8 cellular contexts compared by ENCODE assay signal in the genomic region with DNA sequence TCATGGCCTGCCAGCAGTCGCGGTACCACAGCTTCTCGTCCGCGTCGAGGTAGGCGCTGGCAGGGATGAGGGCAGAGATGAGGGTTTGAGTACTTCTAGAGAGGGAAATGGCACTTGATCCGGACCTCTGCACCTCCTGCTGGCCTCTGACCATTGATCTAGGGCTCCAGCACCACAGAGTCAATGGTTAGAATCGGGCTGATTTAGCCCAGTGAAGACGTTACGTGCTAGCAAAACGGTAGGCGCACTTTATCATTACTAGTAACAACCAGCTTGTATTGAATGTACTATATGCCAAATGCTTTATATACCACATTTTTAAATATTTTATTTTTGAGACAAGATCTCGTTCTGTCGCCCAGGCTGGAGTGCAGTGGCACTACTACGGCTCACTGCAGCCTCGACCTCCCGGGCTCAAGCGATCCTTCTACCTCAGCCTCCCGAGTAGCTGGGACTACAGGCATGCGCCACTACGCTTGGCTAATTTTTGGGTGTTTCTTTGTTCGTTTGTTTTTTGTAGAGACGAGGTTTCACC. TPM values are rescaled to one million over a fixed set of nuclear protein-coding genes. Genes with fewer than 3 reads are reported as not detected.
DNase-seq lines count a peak whose midpoint lies in the region; ATAC-seq lines count a peak whose summit lies in the region.

No MANE protein-coding gene starts in this region.

- ATAC-seq in activated CD4-positive, alpha-beta T cell treated with anti-CD3 and anti-CD28 coated beads for 36 hours: no peak
- no peak for ATAC-seq in GM21360 (IDR thresholded peaks at IDR 0.05; ENCODE audit: unreplicated experiment)

- POLR2A ChIA-PET in activated CD4-positive, alpha-beta T cell treated with anti-CD3 and anti-CD28 coated beads for 36 hours (lab: Charles Lee): interaction anchor here (0.6 to 2.5 kb wide), 15 partner anchors 9 to 430 kb away, joined by 3 to 13 read pairs (median 4); a partner anchor contains a TSS
- POLR2A ChIA-PET in activated CD4-positive, alpha-beta memory T cell treated with anti-CD3 and anti-CD28 coated beads, Interleukin-2, amount 10 ng/mL, durations not matched to agents 7 days and 5 days (lab: Charles Lee): interaction anchor here (0.8 to 2.2 kb wide), 19 partner anchors 9 to 504 kb away, joined by 3 to 15 read pairs (median 4); a partner anchor contains a TSS

- no peak for DNase-seq in activated CD4-positive, alpha-beta T cell treated with anti-CD3 and anti-CD28 coated beads for 36 hours
- no peak for DNase-seq in activated CD4-positive, alpha-beta T cell treated with anti-CD3 and anti-CD28 coated beads for 48 hours
- no peak for DNase-seq in activated CD4-positive, alpha-beta memory T cell treated with anti-CD3 and anti-CD28 coated beads, Interleukin-2, amount 10 ng/mL, durations not matched to agents 7 days and 5 days
- DNase-seq in substantia nigra (lab: John Stamatoyannopoulos, UW) (no peak), head of caudate nucleus (no peak), activated gamma-delta T cell (lab: John Stamatoyannopoulos, UW) (no peak)

- no peaks in the 10 kb centered on the region for H3K9me3 Mint-ChIP-seq in activated CD4-positive, alpha-beta T cell treated with anti-CD3 and anti-CD28 coated beads for 36 hours (ENCODE audit: low read depth)
- no peaks in the 10 kb centered on the region for H3K9me3 Mint-ChIP-seq in activated CD4-positive, alpha-beta memory T cell treated with anti-CD3 and anti-CD28 coated beads, Interleukin-2, amount 10 ng/mL, durations not matched to agents 7 days and 5 days

- CTCF ChIA-PET in activated CD4-positive, alpha-beta T cell treated with anti-CD3 and anti-CD28 coated beads for 36 hours (lab: Charles Lee): interaction anchor here (0.5 to 2.3 kb wide), 13 partner anchors 9 to 286 kb away, joined by 3 to 28 read pairs (median 4); a partner anchor contains a TSS
- CTCF ChIA-PET in activated CD4-positive, alpha-beta memory T cell treated with anti-CD3 and anti-CD28 coated beads, Interleukin-2, amount 10 ng/mL, durations not matched to agents 7 days and 5 days (lab: Charles Lee): interaction anchor here (0.7 to 2.7 kb wide), 22 partner anchors 9 to 326 kb away, joined by 3 to 75 read pairs (median 4); a partner anchor contains a TSS

- H3K27ac ChIP-seq in substantia nigra (ENCODE audit: low read depth, low read length, poor library complexity, severe bottlenecking): peak overlapping the region; percentile 75

- peak overlapping the region; percentile 91 for H3K4me3 Mint-ChIP-seq in activated CD4-positive, alpha-beta T cell treated with anti-CD3 and anti-CD28 coated beads for 36 hours
- peak overlapping the region; percentile 90 for H3K4me3 Mint-ChIP-seq in activated CD4-positive, alpha-beta memory T cell treated with anti-CD3 and anti-CD28 coated beads, Interleukin-2, amount 10 ng/mL, durations not matched to agents 7 days and 5 days

- H3K9me3 ChIP-seq in iPS-18c (ENCODE audit: control insufficient read depth, insufficient read depth, low read length): no peaks in the 10 kb centered on the region

- peak overlapping the region; percentile 91 for H3K27ac Mint-ChIP-seq in activated CD4-positive, alpha-beta T cell treated with anti-CD3 and anti-CD28 coated beads for 36 hours
- H3K27ac Mint-ChIP-seq in activated CD4-positive, alpha-beta memory T cell treated with anti-CD3 and anti-CD28 coated beads, Interleukin-2, amount 10 ng/mL, durations not matched to agents 7 days and 5 days: peak overlapping the region; percentile 86

- intact Hi-C loops in activated CD4-positive, alpha-beta T cell treated with anti-CD3 and anti-CD28 coated beads for 36 hours (cut with DNase I, micrococcal nuclease): loop anchor here (1.0 to 10.0 kb wide), 5 partner anchors 161 to 504 kb away; a partner anchor contains a TSS
- intact Hi-C loops in head of caudate nucleus (cut with DNase I): no loop called here

- no peaks in the 10 kb centered on the region for H3K27me3 Mint-ChIP-seq in activated CD4-positive, alpha-beta T cell treated with anti-CD3 and anti-CD28 coated beads for 36 hours
- peaks cover 4% of the 10 kb centered on the region for H3K27me3 Mint-ChIP-seq in activated CD4-positive, alpha-beta memory T cell treated with anti-CD3 and anti-CD28 coated beads, Interleukin-2, amount 10 ng/mL, durations not matched to agents 7 days and 5 days

- peak overlapping the region; percentile 97 for H3K4me3 ChIP-seq in iPS-18c (ENCODE audit: insufficient read depth, low read depth, low read length)

- H3K36me3 Mint-ChIP-seq in activated CD4-positive, alpha-beta T cell treated with anti-CD3 and anti-CD28 coated beads for 36 hours (ENCODE audit: low read depth): peaks cover 23% of the 10 kb centered on the region
- peaks cover 29% of the 10 kb centered on the region for H3K36me3 Mint-ChIP-seq in activated CD4-positive, alpha-beta memory T cell treated with anti-CD3 and anti-CD28 coated beads, Interleukin-2, amount 10 ng/mL, durations not matched to agents 7 days and 5 days (ENCODE audit: low read depth)

- H3K4me1 Mint-ChIP-seq in activated CD4-positive, alpha-beta T cell treated with anti-CD3 and anti-CD28 coated beads for 36 hours: peaks cover 33% of the 10 kb centered on the region
- H3K4me1 Mint-ChIP-seq in activated CD4-positive, alpha-beta memory T cell treated with anti-CD3 and anti-CD28 coated beads, Interleukin-2, amount 10 ng/mL, durations not matched to agents 7 days and 5 days: peaks cover 34% of the 10 kb centered on the region

RNA-seq across cellular contexts. Expression of a gene that starts 0.5 kb away (rescaled TPM):
- 1 to 10 TPM in 1 of 2 experiments, under 1 TPM in 1; 0.62 to 1.1 TPM for total RNA-seq in activated CD4-positive, alpha-beta T cell treated with anti-CD3 and anti-CD28 coated beads for 36 hours
- under 1 TPM; 0.20 to 0.25 TPM for total RNA-seq in activated CD4-positive, alpha-beta memory T cell treated with anti-CD3 and anti-CD28 coated beads, Interleukin-2, amount 10 ng/mL, durations not matched to agents 7 days and 5 days

RNA-seq across cellular contexts. Expression of a gene that starts 0.9 kb away (rescaled TPM):
- total RNA-seq in activated CD4-positive, alpha-beta T cell treated with anti-CD3 and anti-CD28 coated beads for 36 hours: 10 to 100 TPM; 15.6 to 18.0 TPM
- total RNA-seq in activated CD4-positive, alpha-beta memory T cell treated with anti-CD3 and anti-CD28 coated beads, Interleukin-2, amount 10 ng/mL, durations not matched to agents 7 days and 5 days: 10 to 100 TPM; 23.2 to 24.3 TPM

RNA-seq across cellular contexts. Expression of a gene that starts 34.9 kb away (rescaled TPM):
- total RNA-seq in activated CD4-positive, alpha-beta T cell treated with anti-CD3 and anti-CD28 coated beads for 36 hours: 10 to 100 TPM; 31.8 to 34.5 TPM
- 10 to 100 TPM; 40.6 to 42.3 TPM for total RNA-seq in activated CD4-positive, alpha-beta memory T cell treated with anti-CD3 and anti-CD28 coated beads, Interleukin-2, amount 10 ng/mL, durations not matched to agents 7 days and 5 days

RNA-seq across cellular contexts. Expression of a gene that starts 39.5 kb away (rescaled TPM):
- total RNA-seq in activated CD4-positive, alpha-beta T cell treated with anti-CD3 and anti-CD28 coated beads for 36 hours: 100 to 1,000 TPM; 156 to 249 TPM
- total RNA-seq in activated CD4-positive, alpha-beta memory T cell treated with anti-CD3 and anti-CD28 coated beads, Interleukin-2, amount 10 ng/mL, durations not matched to agents 7 days and 5 days: 100 to 1,000 TPM in 1 of 2 experiments, 10 to 100 TPM in 1; 96.4 to 101 TPM

RNA-seq across cellular contexts. Expression of a gene that starts 40.3 kb away (rescaled TPM):
- 10 to 100 TPM; 34.9 to 48.6 TPM for total RNA-seq in activated CD4-positive, alpha-beta T cell treated with anti-CD3 and anti-CD28 coated beads for 36 hours
- 10 to 100 TPM; 50.2 to 53.5 TPM for total RNA-seq in activated CD4-positive, alpha-beta memory T cell treated with anti-CD3 and anti-CD28 coated beads, Interleukin-2, amount 10 ng/mL, durations not matched to agents 7 days and 5 days
